Comparison of ENCODE assay signal across 19 cellular contexts in genomic region chr12:79397609-79398008, GRCh38.
A peak's percentile ranks its signal among the peaks of the same experiment; 100 is the strongest.
DNase-seq lines count a peak whose midpoint lies in the region; ATAC-seq, FAIRE-seq and TF ChIP-seq lines count a peak whose summit lies in the region.
"Had no signal": no experiment of that assay in that cellular context is flagged by ENCODE, and none has a peak within 500 bp of the region (broad histone marks: within the 10 kb centered on the region; RNA-seq: fewer than 3 reads in every experiment).

No MANE protein-coding gene starts in this region.

- TF ChIP-seq CTCF in PC-3 (conservative IDR thresholded peaks at IDR 0.05; ENCODE audit: low read depth, low read length), result no peak
- no peak for TF ChIP-seq CTCF in endothelial cell of umbilical vein (IDR thresholded peaks at IDR 0.05; ENCODE audit: extremely low read depth in 1 of 2, insufficient read depth in 1 of 2, low read depth in 1 of 2, low read length in 2 of 2)

- intact Hi-C loops in PC-3 (cut with micrococcal nuclease) (no loop called here), endothelial cell of umbilical vein (cut with micrococcal nuclease) (no loop called here)

- H2AFZ ChIP-seq in PC-3 (ENCODE audit: low read length) (no peak overlapping the region), endothelial cell of umbilical vein (ENCODE audit: low read depth, low read length) (no peak overlapping the region)

- H4K20me1 ChIP-seq in PC-3 (ENCODE audit: low read length) (no peaks in the 10 kb centered on the region), endothelial cell of umbilical vein (replicated peaks; ENCODE audit: control insufficient read depth, extremely low read depth, insufficient read depth, low read length) (no peaks in the 10 kb centered on the region)
- H4K20me1 ChIP-seq: BLaER1 had no signal

- H3K9me3 Mint-ChIP-seq in activated naive CD4-positive, alpha-beta T cell treated with anti-CD3 and anti-CD28 coated beads, Interleukin-2, amount 50 U/mL, for 72 hours, result peaks cover 7 to 8% of the 10 kb centered on the region in 2 donors
- H3K9me3 Mint-ChIP-seq: CD14-positive monocyte had no signal

- FAIRE-seq in endothelial cell of umbilical vein (lab: Jason Lieb, UNC), result peak; percentile 59
- FAIRE-seq: GM12892, GM18507, K562 had no signal

- ATAC-seq in PC-3 (peak; percentile 43), HG03342 (IDR thresholded peaks at IDR 0.05; ENCODE audit: unreplicated experiment) (no peak)
- no peak for ATAC-seq in activated naive CD4-positive, alpha-beta T cell treated with anti-CD3 and anti-CD28 coated beads, Interleukin-2, amount 50 U/mL, for 72 hours
- ATAC-seq: HCT116, K562 had no signal

- no peak overlapping the region for H3K27ac ChIP-seq in PC-3 (ENCODE audit: low read length)
- no peak overlapping the region for H3K27ac ChIP-seq in endothelial cell of umbilical vein (ENCODE audit: insufficient read depth, low read depth, low read length)
- H3K27ac ChIP-seq: BLaER1 had no signal

- H3K36me3 ChIP-seq in PC-3 (ENCODE audit: low read depth, low read length) (no peaks in the 10 kb centered on the region), endothelial cell of umbilical vein (ENCODE audit: control insufficient read depth in 2 of 2, extremely low read depth in 1 of 2, insufficient read depth in 2 of 2, low read length in 2 of 2) (no peaks in the 10 kb centered on the region)

- no peak overlapping the region for H3K27ac Mint-ChIP-seq in activated naive CD4-positive, alpha-beta T cell treated with anti-CD3 and anti-CD28 coated beads, Interleukin-2, amount 50 U/mL, for 72 hours
- H3K27ac Mint-ChIP-seq: CD14-positive monocyte; CD4-positive, alpha-beta memory T cell had no signal

- no peaks in the 10 kb centered on the region for H3K27me3 ChIP-seq in PC-3 (ENCODE audit: low read length)
- H3K27me3 ChIP-seq in endothelial cell of umbilical vein (ENCODE audit: control insufficient read depth in 2 of 2, insufficient read depth in 2 of 2, low read length in 2 of 2), result no peaks in the 10 kb centered on the region
- H3K27me3 ChIP-seq: BLaER1 had no signal

- H3K4me2 ChIP-seq in PC-3 (ENCODE audit: low read length) (no peak overlapping the region), endothelial cell of umbilical vein (ENCODE audit: insufficient read depth, low read length) (peak overlapping the region; percentile 16)
- H3K4me2 ChIP-seq: BLaER1 had no signal

- H3K9me2 ChIP-seq in PC-3 (replicated peaks; ENCODE audit: low read length), result no peaks in the 10 kb centered on the region

- BruUV-seq in PC-3 (replicated peaks; lab: Mats Ljungman, UMichigan), result no TSS peak
- BruUV-seq in endothelial cell of umbilical vein (replicated peaks; lab: Mats Ljungman, UMichigan), result no TSS peak

- no peaks in the 10 kb centered on the region for H3K9me1 ChIP-seq in endothelial cell of umbilical vein (replicated peaks; ENCODE audit: control insufficient read depth, extremely low read depth, insufficient read depth, low read length)

- H3K4me3 ChIP-seq in PC-3 (ENCODE audit: low read length) (no peak overlapping the region), endothelial cell of umbilical vein (replicated peaks in 1 of 3; ENCODE audit: insufficient read depth in 1 of 3, low read depth in 1 of 3, low read length in 3 of 3) (no peak overlapping the region)
- H3K4me3 ChIP-seq: BLaER1, K562 had no signal

- no peaks in the 10 kb centered on the region for H3F3A ChIP-seq in PC-3 (ENCODE audit: low read length, unreplicated experiment)

- H3K36me3 Mint-ChIP-seq in activated naive CD4-positive, alpha-beta T cell treated with anti-CD3 and anti-CD28 coated beads, Interleukin-2, amount 50 U/mL, for 72 hours, result no peaks in the 10 kb centered on the region
- H3K36me3 Mint-ChIP-seq: CD14-positive monocyte; CD4-positive, alpha-beta memory T cell had no signal

- H3K4me1 ChIP-seq in PC-3 (ENCODE audit: insufficient read depth, low read length) (no peaks in the 10 kb centered on the region), endothelial cell of umbilical vein (ENCODE audit: control insufficient read depth, extremely low read depth, insufficient read depth, low read length) (peaks cover 11% of the 10 kb centered on the region)

- H3K79me2 ChIP-seq in PC-3 (ENCODE audit: low read length) (no peaks in the 10 kb centered on the region), endothelial cell of umbilical vein (ENCODE audit: control insufficient read depth, insufficient read depth, low read length) (no peaks in the 10 kb centered on the region)

- DNase-seq in EH (ENCODE audit: low read depth) (peak; percentile 44), HCEC 1CT (peak; percentile 25), PC-3 (no peak), endothelial cell of umbilical vein (ENCODE audit: low read depth, low spot score) (peak; percentile 58)
- DNase-seq in stimulated activated CD4-positive, alpha-beta T cell treated with anti-CD3 and anti-CD28 coated beads, Interleukin-12 subunit alpha, Interleukin-12 subunit beta, amount 100 ng/mL, for 4 hours, result no peak
- DNase-seq in activated naive CD4-positive, alpha-beta T cell treated with anti-CD3 and anti-CD28 coated beads, Interleukin-2, amount 50 U/mL, for 72 hours (ENCODE audit: low spot score in 2 of 2), result no peak
- DNase-seq: 8988T; CD4-positive, alpha-beta memory T cell; DMS 273 treated with DMSO at 0.1 percent for 48 hours; DMS53; DND-41; GDM1 had no signal

- POLR2A ChIA-PET in PC-3 (lab: Charles Lee; ENCODE audit: unreplicated experiment), result no interaction called here
- POLR2A ChIA-PET in endothelial cell of umbilical vein (lab: Charles Lee), result no interaction called here

- CTCF ChIA-PET in PC-3 (lab: Charles Lee) (interaction anchor here (0.6 kb wide), 1 partner anchor 283 kb away, joined by 3 read pairs; no protein-coding TSS in a partner anchor), endothelial cell of umbilical vein (lab: Charles Lee) (interaction anchor here (0.9 to 3.3 kb wide), 8 partner anchors 10 to 927 kb away, joined by 3 to 10 read pairs (median 4); no protein-coding TSS in a partner anchor)

- TF ChIP-seq POLR2A in endothelial cell of umbilical vein (IDR thresholded peaks at IDR 0.05; ENCODE audit: low read depth, low read length), result no peak

- dilution Hi-C loops in endothelial cell of umbilical vein (cut with MboI; ENCODE audit: extremely low pct_ligation_motif_present, low sequenced_read_pairs), result no loop called here

- H3K9ac ChIP-seq in PC-3 (ENCODE audit: low read length) (no peak overlapping the region), endothelial cell of umbilical vein (replicated peaks; ENCODE audit: extremely low read depth, insufficient read depth, low read length) (no peak overlapping the region)
- H3K9ac ChIP-seq: BLaER1 had no signal

- H3K9me3 ChIP-seq in PC-3 (ENCODE audit: low read length) (no peaks in the 10 kb centered on the region), endothelial cell of umbilical vein (replicated peaks; ENCODE audit: control insufficient read depth, insufficient read depth, low read length) (no peaks in the 10 kb centered on the region)
- H3K9me3 ChIP-seq: BLaER1 had no signal

TF ChIP-seq in endothelial cell of umbilical vein, 7 proteins besides CTCF, POLR2A, EP300 and RAD21:
- TF ChIP-seq FOS (IDR thresholded peaks at IDR 0.05; ENCODE audit: borderline replicate concordance, insufficient read depth, low read length), result peak; percentile 43
- TF ChIP-seq POLR2AphosphoS5 (IDR thresholded peaks at IDR 0.05; ENCODE audit: insufficient read depth, low read depth, low read length), result no peak
- TF ChIP-seq EZH2 (IDR thresholded peaks at IDR 0.05; ENCODE audit: borderline replicate concordance, low read depth, low read length, severe bottlenecking), result no peak
- no peak for TF ChIP-seq MAX (IDR thresholded peaks at IDR 0.05; ENCODE audit: insufficient read depth, insufficient read length)
- no peak for TF ChIP-seq MYC (IDR thresholded peaks at IDR 0.05; ENCODE audit: low read depth, low read length)
- TF ChIP-seq JUN (IDR thresholded peaks at IDR 0.05; ENCODE audit: borderline replicate concordance, insufficient read depth, insufficient read length, low read depth), result peak; percentile 33
- TF ChIP-seq GATA2 (IDR thresholded peaks at IDR 0.05; ENCODE audit: insufficient read depth, insufficient read length, low read depth, low read length), result no peak

Comparison
In these comparisons a context has a peak if more than half of its experiments do, and no peak if none do; other contexts are left out.
1. DNase-seq: peak in EH (single experiment), HCEC 1CT (single experiment) and endothelial cell of umbilical vein (single experiment); none in PC-3 (single experiment), stimulated activated CD4-positive, alpha-beta T cell treated with anti-CD3 and anti-CD28 coated beads, Interleukin-12 subunit alpha, Interleukin-12 subunit beta, amount 100 ng/mL, for 4 hours (single experiment) and activated naive CD4-positive, alpha-beta T cell treated with anti-CD3 and anti-CD28 coated beads, Interleukin-2, amount 50 U/mL, for 72 hours (0 of 2).